8 cellular contexts compared by ENCODE assay signal in genomic region chr1:44031900-44032817, GRCh38. TPM values are rescaled to one million over a fixed set of nuclear protein-coding genes. Genes with fewer than 3 reads are reported as not detected.
DNase-seq lines count a peak whose midpoint lies in the region; FAIRE-seq and TF ChIP-seq lines count a peak whose summit lies in the region.

No MANE protein-coding gene starts in this region.

- FAIRE-seq in H1 (lab: Jason Lieb, UNC): no peak

- no peaks in the 10 kb centered on the region for H3K9me3 ChIP-seq in OCI-LY7 (ENCODE audit: low read length)
- H3K9me3 ChIP-seq in H1 (ENCODE audit: insufficient read depth in 2 of 2, low read depth in 1 of 2, low read length in 1 of 2): no peaks in the 10 kb centered on the region
- no peaks in the 10 kb centered on the region for H3K9me3 ChIP-seq in osteoblast (ENCODE audit: low read depth, low read length)

- H3K36me3 Mint-ChIP-seq in Calu3 (ENCODE audit: insufficient read depth, unreplicated experiment): peaks cover 39% of the 10 kb centered on the region

- H3K79me1 ChIP-seq in H1 (ENCODE audit: low read depth, low read length): peaks cover 5% of the 10 kb centered on the region

- peak overlapping the region; percentile 73; the same call in 1 of the 2 replicates for H2AFZ ChIP-seq in OCI-LY7 (ENCODE audit: low read length)
- no peak overlapping the region for H2AFZ ChIP-seq in H1 (ENCODE audit: low read length)
- no peak overlapping the region for H2AFZ ChIP-seq in osteoblast (ENCODE audit: low read length)

- H3K4me2 ChIP-seq in OCI-LY7 (ENCODE audit: low read length) (peak overlapping the region; percentile 98), H1 (ENCODE audit: insufficient read depth in 1 of 2, low read depth in 2 of 2, low read length in 2 of 2) (peak overlapping the region; percentile 66 to 97), osteoblast (ENCODE audit: insufficient read depth, low read length) (peak overlapping the region; percentile 94)

- intact Hi-C loops in Calu3 (cut with micrococcal nuclease; ENCODE audit: unreplicated experiment) (loop anchor here (2.0 kb wide), 1 partner anchor 19 kb away; no protein-coding TSS in a partner anchor), OCI-LY7 (cut with micrococcal nuclease; ENCODE audit: unreplicated experiment) (loop anchor here (2.0 kb wide), 1 partner anchor 381 kb away; the partner anchor contains the start of gene KDM4A)

- H3K18ac ChIP-seq in H1 (ENCODE audit: extremely low read depth, low read length): peak overlapping the region; percentile 93

- CTCF ChIA-PET in Calu3 (lab: Charles Lee): interaction anchor here (0.8 kb wide), 1 partner anchor 33 kb away, joined by 4 read pairs; no protein-coding TSS in a partner anchor
- CTCF ChIA-PET in OCI-LY7 (lab: Charles Lee; ENCODE audit: unreplicated experiment): interaction anchor here (1.7 kb wide), 1 partner anchor 27 kb away, joined by 12 read pairs; no protein-coding TSS in a partner anchor
- CTCF ChIA-PET in H1 (lab: Charles Lee; ENCODE audit: partially characterized antibody): interaction anchor here (0.6 to 13.5 kb wide), 9 partner anchors 14 to 102 kb away, joined by 3 to 239 read pairs (median 5); partner anchors contain the start of genes CCDC24 and DPH2

- WGBS in H1 (ENCODE audit: extremely low coverage in 1 of 2, insufficient coverage in 1 of 2, insufficient read length in 1 of 2, insufficient replicate concordance in 2 of 2, low coverage in 1 of 2, low lambda C conversion rate in 2 of 2, missing lambda C conversion rate in 1 of 2), 2 experiments: 55% methylated on average over 10 of the region's 10 CpGs; no CpG with 5 or more reads in 1 of the 2 experiments

- peak overlapping the region; percentile 48 for H2BK15ac ChIP-seq in H1 (ENCODE audit: low read length)

- no peak for TF ChIP-seq RAD21 in H1 (IDR thresholded peaks at IDR 0.05 in 1 of 2, conservative IDR thresholded peaks at IDR 0.05 in 1 of 2; ENCODE audit: low read depth in 2 of 2, low read length in 2 of 2)

- H3K27ac Mint-ChIP-seq in Calu3 (ENCODE audit: unreplicated experiment): peak overlapping the region; percentile 94

- H3K27me3 Mint-ChIP-seq in Calu3 (ENCODE audit: unreplicated experiment): no peaks in the 10 kb centered on the region

- H3K79me2 ChIP-seq in OCI-LY7 (ENCODE audit: insufficient read depth, low read depth, low read length) (no peaks in the 10 kb centered on the region), H1 (ENCODE audit: control insufficient read depth in 1 of 2, insufficient read depth in 2 of 2, low read length in 2 of 2) (peaks cover 0 to 18% of the 10 kb centered on the region in 2 experiments; a peak in 2 of 4 replicates), osteoblast (ENCODE audit: insufficient read depth, low read length) (no peaks in the 10 kb centered on the region)

- POLR2A ChIA-PET in OCI-LY7 (lab: Charles Lee): interaction anchor here (1.0 to 1.1 kb wide), 2 partner anchors 10 to 86 kb away, joined by 3 read pairs; no protein-coding TSS in a partner anchor
- POLR2A ChIA-PET in H1 (lab: Charles Lee; ENCODE audit: partially characterized antibody): interaction anchor here (0.5 to 26.2 kb wide), 21 partner anchors 9 to 1023 kb away, joined by 3 to 544 read pairs (median 4); partner anchors contain the start of genes ARTN and ST3GAL3

- H3K27me3 ChIP-seq in H1 (replicated peaks in 1 of 4; ENCODE audit: control insufficient read depth in 3 of 4, extremely low read depth in 1 of 4, insufficient read depth in 3 of 4, low read length in 3 of 4) (no peaks in the 10 kb centered on the region), osteoblast (ENCODE audit: insufficient read depth, low read length) (no peaks in the 10 kb centered on the region)

- H3K23ac ChIP-seq in H1 (ENCODE audit: insufficient read length): no peak overlapping the region

- H3K4ac ChIP-seq in H1 (replicated peaks; ENCODE audit: insufficient read length, low read depth, low read length): peak overlapping the region; percentile 34

- TF ChIP-seq POLR2A in H1 (IDR thresholded peaks at IDR 0.05; ENCODE audit: control extremely low read depth in 1 of 2, low read depth in 2 of 2, low read length in 2 of 2): no peak

- peak overlapping the region; percentile 38 for H4K91ac ChIP-seq in H1 (replicated peaks; ENCODE audit: insufficient read length, low read length)

- peak overlapping the region; percentile 90 for H3K4me3 Mint-ChIP-seq in Calu3 (ENCODE audit: low read depth, unreplicated experiment)

- no peak for TF ChIP-seq EP300 in H1 (IDR thresholded peaks at IDR 0.05; ENCODE audit: borderline replicate concordance in 1 of 2, low read depth in 2 of 2, low read length in 2 of 2)

- no peaks in the 10 kb centered on the region for H3K9me2 ChIP-seq in OCI-LY7 (ENCODE audit: insufficient read depth, low read length)

- no peak overlapping the region for H3K14ac ChIP-seq in H1 (ENCODE audit: insufficient read length)

- H3K9me3 Mint-ChIP-seq in Calu3 (ENCODE audit: low read depth, unreplicated experiment): no peaks in the 10 kb centered on the region

- DNase-seq in Calu3 (no peak), OCI-LY7 (ENCODE audit: low spot score) (no peak), H1 (ENCODE audit: low read depth in 1 of 2, low spot score in 2 of 2) (no peak), osteoblast (ENCODE audit: insufficient read length, low spot score, missing footprints) (peak; percentile 62), T1000 (lab: John Stamatoyannopoulos, UW) (no peak), NAMALWA (ENCODE audit: low spot score) (no peak), HK-2 (ENCODE audit: unreplicated experiment) (no peak), NCI-H1092 (lab: John Stamatoyannopoulos, UW) (no peak)

- TF ChIP-seq CTCF in Calu3 (IDR thresholded peaks at IDR 0.05; ENCODE audit: unreplicated experiment) (no peak), OCI-LY7 (conservative IDR thresholded peaks at IDR 0.05; ENCODE audit: low read length) (no peak), H1 (IDR thresholded peaks at IDR 0.05; ENCODE audit: control extremely low read depth in 1 of 3, insufficient read depth in 1 of 3, low read depth in 1 of 3, low read length in 3 of 3) (no peak), osteoblast (IDR thresholded peaks at IDR 0.05; ENCODE audit: extremely low read depth, low read depth, low read length) (no peak)

- H2BK120ac ChIP-seq in H1 (replicated peaks; ENCODE audit: low read depth, low read length): no peak overlapping the region

- peak overlapping the region; percentile 73 for H4K5ac ChIP-seq in H1 (ENCODE audit: insufficient read length, low read depth, low read length)

- H3K36me3 ChIP-seq in OCI-LY7 (ENCODE audit: insufficient read depth, low read length): no peaks in the 10 kb centered on the region
- H3K36me3 ChIP-seq in H1 (ENCODE audit: control insufficient read depth in 2 of 4, insufficient read depth in 4 of 4, low read length in 3 of 4): no peaks in the 10 kb centered on the region
- H3K36me3 ChIP-seq in osteoblast (ENCODE audit: insufficient read depth, low read length): no peaks in the 10 kb centered on the region

- H2BK5ac ChIP-seq in H1 (ENCODE audit: low read depth, low read length): peak overlapping the region; percentile 91; the same call in 1 of the 2 replicates

- peaks cover 34% of the 10 kb centered on the region for H3K4me1 ChIP-seq in OCI-LY7 (ENCODE audit: insufficient read depth, low read length, poor library complexity, severe bottlenecking)
- peaks cover 13 to 28% (median 16%) of the 10 kb centered on the region in 4 experiments for H3K4me1 ChIP-seq in H1 (replicated peaks in 1 of 4; ENCODE audit: control insufficient read depth in 3 of 4, insufficient read depth in 4 of 4, low read length in 3 of 4)
- H3K4me1 ChIP-seq in osteoblast (ENCODE audit: insufficient read depth, low read length): peaks cover 26% of the 10 kb centered on the region

- no peak overlapping the region for H2BK20ac ChIP-seq in H1 (ENCODE audit: low read length)

- H3K23me2 ChIP-seq in H1 (ENCODE audit: low read depth, low read length): peaks cover 4% of the 10 kb centered on the region; the same call in 1 of the 2 replicates

- H4K20me1 ChIP-seq in OCI-LY7 (ENCODE audit: insufficient read depth, low read length) (no peaks in the 10 kb centered on the region), H1 (replicated peaks in 1 of 2; ENCODE audit: control insufficient read depth in 1 of 2, insufficient read depth in 2 of 2, low read length in 2 of 2) (peaks cover 0 to 6% of the 10 kb centered on the region in 2 experiments), osteoblast (ENCODE audit: insufficient read depth, low read length) (no peaks in the 10 kb centered on the region)

- peak overlapping the region; percentile 72 for H3K56ac ChIP-seq in H1 (replicated peaks; ENCODE audit: insufficient read length, low read depth, low read length)

- 0 out of 2 replicates have a peak overlapping the region, but pooled peaks have one; percentile 13 for H2BK12ac ChIP-seq in H1 (ENCODE audit: low read depth, low read length)

- H3K4me1 Mint-ChIP-seq in Calu3 (ENCODE audit: low read depth, unreplicated experiment): peaks cover 48% of the 10 kb centered on the region

- BruUV-seq in Calu3 (replicated peaks; lab: Mats Ljungman, UMichigan) (TSS peak; percentile 46), OCI-LY7 (replicated peaks; lab: Mats Ljungman, UMichigan) (TSS peak; percentile 67)

- H3K9ac ChIP-seq in H1 (replicated peaks in 1 of 4; ENCODE audit: extremely low read depth in 1 of 4, low read depth in 3 of 4, low read length in 3 of 4): peak overlapping the region in 3 of 4 experiments; percentile 14 to 51 (median 24); a peak in 4 of 7 replicates

- peak overlapping the region; percentile 68; the same call in 1 of the 2 replicates for H2AK5ac ChIP-seq in H1 (ENCODE audit: low read depth, low read length)

- peak overlapping the region; percentile 90; the same call in 1 of the 2 replicates for H4K8ac ChIP-seq in H1 (ENCODE audit: extremely low read depth, insufficient read depth, low read length)

- no peak overlapping the region for H3K27ac ChIP-seq in OCI-LY7 (ENCODE audit: low read depth, low read length, poor library complexity, severe bottlenecking)
- peak overlapping the region; percentile 7; the same call in 1 of the 2 replicates for H3K27ac ChIP-seq in H1 (ENCODE audit: low read depth, low read length)
- H3K27ac ChIP-seq in osteoblast (ENCODE audit: low read depth, low read length): no peak overlapping the region

- H3K4me3 ChIP-seq in OCI-LY7 (ENCODE audit: low read depth, low read length, poor library complexity, severe bottlenecking) (peak overlapping the region; percentile 98), H1 (ENCODE audit: extremely low read depth in 1 of 4, insufficient read depth in 2 of 4, low read depth in 3 of 4, low read length in 4 of 4) (peak overlapping the region; percentile 78 to 96 (median 86)), osteoblast (ENCODE audit: insufficient read depth, low read length) (peak overlapping the region; percentile 75)

RNA-seq across cellular contexts. Expression of gene SLC6A9, which starts 0.9 kb away (rescaled TPM):
- total RNA-seq in Calu3 (2022) (18.2 and 19.5 TPM in 2 replicates), OCI-LY7 (2022) (21.8 and 22.4 TPM in 2 replicates), osteoblast (18.5 and 19.4 TPM in 2 replicates)
- total RNA-seq in OCI-LY7 (2014; rRNA removed; shearing (Covaris generic)): 7.0 and 8.2 TPM in 2 replicates
- 24.1 and 24.2 TPM in 2 replicates for total RNA-seq in H1 (2021; fragmentation: NEBNext Ultra II Directional; extraction: Animal tissue kit (Norgen Biotek cat#: 25700))
- polyA plus RNA-seq in H1 (2011; rRNA removed): 20.2 and 34.5 TPM in 2 replicates
- 13.2 TPM for polyA plus RNA-seq in H1 (2011; cell fraction: cytosol; rRNA removed)
- 48.7 TPM for polyA plus RNA-seq in H1 (2011; cell fraction: nucleus; rRNA removed)
- polyA plus RNA-seq in H1 (2012, experiment 1 of 2): 16.1 to 23.0 TPM (median 21.5 TPM) in 4 replicates
- 17.6 TPM for polyA plus RNA-seq in H1 (2012, experiment 2 of 2)
- 14.5 TPM for polyA plus RNA-seq in H1 (2013, experiment 1 of 2)
- polyA plus RNA-seq in H1 (2013, experiment 2 of 2): 14.6 TPM
- 25.8 and 33.4 TPM in 2 replicates for polyA minus RNA-seq in H1 (2011; rRNA and poly(A)+ RNA removed)
- 17.4 TPM for polyA minus RNA-seq in H1 (2011; cell fraction: cytosol; rRNA and poly(A)+ RNA removed)
- 23.0 TPM for polyA minus RNA-seq in H1 (2011; cell fraction: nucleus; rRNA and poly(A)+ RNA removed)

RNA-seq across cellular contexts. Expression of gene CCDC24, which starts 40.8 kb away (rescaled TPM):
- total RNA-seq in Calu3 (2022) (19.7 and 20.2 TPM in 2 replicates), OCI-LY7 (2022) (4.6 and 9.2 TPM in 2 replicates), osteoblast (2.4 and 2.9 TPM in 2 replicates)
- 1.9 and 8.9 TPM in 2 replicates for total RNA-seq in OCI-LY7 (2014; rRNA removed; shearing (Covaris generic))
- total RNA-seq in H1 (2021; fragmentation: NEBNext Ultra II Directional; extraction: Animal tissue kit (Norgen Biotek cat#: 25700)): 10.5 and 11.2 TPM in 2 replicates
- polyA plus RNA-seq in H1 (2011; rRNA removed): 11.4 and 19.7 TPM in 2 replicates
- 12.9 TPM for polyA plus RNA-seq in H1 (2011; cell fraction: cytosol; rRNA removed)
- 18.6 TPM for polyA plus RNA-seq in H1 (2011; cell fraction: nucleus; rRNA removed)
- 9.6 to 17.8 TPM (median 12.7 TPM) in 4 replicates for polyA plus RNA-seq in H1 (2012, experiment 1 of 2)
- polyA plus RNA-seq in H1 (2012, experiment 2 of 2): 10.0 TPM
- 8.4 TPM for polyA plus RNA-seq in H1 (2013, experiment 1 of 2)
- 9.2 TPM for polyA plus RNA-seq in H1 (2013, experiment 2 of 2)
- polyA minus RNA-seq in H1 (2011; rRNA and poly(A)+ RNA removed): 2.1 and 2.5 TPM in 2 replicates
- 7.6 TPM for polyA minus RNA-seq in H1 (2011; cell fraction: cytosol; rRNA and poly(A)+ RNA removed)
- polyA minus RNA-seq in H1 (2011; cell fraction: nucleus; rRNA and poly(A)+ RNA removed): 4.4 TPM

RNA-seq across cellular contexts. Expression of gene B4GALT2, which starts 53.1 kb away (rescaled TPM):
- total RNA-seq in Calu3 (2022) (47.1 and 50.9 TPM in 2 replicates), OCI-LY7 (2022) (0.57 and 0.65 TPM in 2 replicates), osteoblast (95.5 and 99.5 TPM in 2 replicates)
- total RNA-seq in OCI-LY7 (2014; rRNA removed; shearing (Covaris generic)): 1.4 and 1.9 TPM in 2 replicates
- 56.5 and 60.6 TPM in 2 replicates for total RNA-seq in H1 (2021; fragmentation: NEBNext Ultra II Directional; extraction: Animal tissue kit (Norgen Biotek cat#: 25700))
- polyA plus RNA-seq in H1 (2011; rRNA removed): 121 and 152 TPM in 2 replicates
- 73.9 TPM for polyA plus RNA-seq in H1 (2011; cell fraction: cytosol; rRNA removed)
- 116 TPM for polyA plus RNA-seq in H1 (2011; cell fraction: nucleus; rRNA removed)
- polyA plus RNA-seq in H1 (2012, experiment 1 of 2): 39.4 to 75.9 TPM (median 64.3 TPM) in 4 replicates
- polyA plus RNA-seq in H1 (2012, experiment 2 of 2): 69.9 TPM
- 41.5 TPM for polyA plus RNA-seq in H1 (2013, experiment 1 of 2)
- 41.4 TPM for polyA plus RNA-seq in H1 (2013, experiment 2 of 2)
- polyA minus RNA-seq in H1 (2011; rRNA and poly(A)+ RNA removed): 37.6 and 38.8 TPM in 2 replicates
- polyA minus RNA-seq in H1 (2011; cell fraction: cytosol; rRNA and poly(A)+ RNA removed): 44.5 TPM
- polyA minus RNA-seq in H1 (2011; cell fraction: nucleus; rRNA and poly(A)+ RNA removed): 39.0 TPM

RNA-seq across cellular contexts. Expression of gene ATP6V0B, which starts 57.4 kb away (rescaled TPM):
- 141 and 155 TPM in 2 replicates for total RNA-seq in Calu3 (2022)
- 62.0 and 97.1 TPM in 2 replicates for total RNA-seq in OCI-LY7 (2014; rRNA removed; shearing (Covaris generic))
- total RNA-seq in OCI-LY7 (2022): 58.9 and 68.4 TPM in 2 replicates
- 105 and 106 TPM in 2 replicates for total RNA-seq in H1 (2021; fragmentation: NEBNext Ultra II Directional; extraction: Animal tissue kit (Norgen Biotek cat#: 25700))
- polyA plus RNA-seq in H1 (2011; rRNA removed): 302 and 308 TPM in 2 replicates
- polyA plus RNA-seq in H1 (2011; cell fraction: cytosol; rRNA removed): 184 TPM
- 229 TPM for polyA plus RNA-seq in H1 (2011; cell fraction: nucleus; rRNA removed)
- 67.6 to 121 TPM (median 110 TPM) in 4 replicates for polyA plus RNA-seq in H1 (2012, experiment 1 of 2)
- polyA plus RNA-seq in H1 (2012, experiment 2 of 2): 213 TPM
- 82.5 TPM for polyA plus RNA-seq in H1 (2013, experiment 1 of 2)
- 103 TPM for polyA plus RNA-seq in H1 (2013, experiment 2 of 2)
- 81.0 and 107 TPM in 2 replicates for polyA minus RNA-seq in H1 (2011; rRNA and poly(A)+ RNA removed)
- 56.4 TPM for polyA minus RNA-seq in H1 (2011; cell fraction: cytosol; rRNA and poly(A)+ RNA removed)
- polyA minus RNA-seq in H1 (2011; cell fraction: nucleus; rRNA and poly(A)+ RNA removed): 57.2 TPM
- 81.9 and 89.4 TPM in 2 replicates for total RNA-seq in osteoblast

Comparison
In these comparisons a context has a peak if more than half of its experiments do, and no peak if none do; other contexts are left out.
1. RNA of gene B4GALT2, which starts 53.1 kb away (total RNA-seq): 95.5 to 99.5 TPM in osteoblast, 56.5 to 60.6 TPM in H1 and 47.1 to 50.9 TPM in Calu3; 0.57 to 1.9 TPM in OCI-LY7; every median in the first group is over 10 times any median in the second.
2. Peak in every context shown above with its lines, with median percentiles within 50 percentile points of each other: H3K4me2 ChIP-seq and H3K4me3 ChIP-seq.